In genomic region chr7:46391215-46391614, GRCh38 we compare ENCODE assay signal across 1 cellular context.
TF ChIP-seq lines count a peak whose summit lies in the region.

No MANE protein-coding gene starts in this region.

TF ChIP-seq in endothelial cell of umbilical vein, 7 proteins besides CTCF, POLR2A, EP300 and RAD21:
- no peak for TF ChIP-seq JUN (IDR thresholded peaks at IDR 0.05; ENCODE audit: borderline replicate concordance, insufficient read depth, insufficient read length, low read depth)
- TF ChIP-seq FOS (IDR thresholded peaks at IDR 0.05; ENCODE audit: borderline replicate concordance, insufficient read depth, low read length), result no peak
- no peak for TF ChIP-seq EZH2 (IDR thresholded peaks at IDR 0.05; ENCODE audit: borderline replicate concordance, low read depth, low read length, severe bottlenecking)
- TF ChIP-seq MYC (IDR thresholded peaks at IDR 0.05; ENCODE audit: low read depth, low read length), result no peak
- no peak for TF ChIP-seq GATA2 (IDR thresholded peaks at IDR 0.05; ENCODE audit: insufficient read depth, insufficient read length, low read depth, low read length)
- TF ChIP-seq POLR2AphosphoS5 (IDR thresholded peaks at IDR 0.05; ENCODE audit: insufficient read depth, low read depth, low read length), result no peak
- no peak for TF ChIP-seq MAX (IDR thresholded peaks at IDR 0.05; ENCODE audit: insufficient read depth, insufficient read length)
